In the genomic region with DNA sequence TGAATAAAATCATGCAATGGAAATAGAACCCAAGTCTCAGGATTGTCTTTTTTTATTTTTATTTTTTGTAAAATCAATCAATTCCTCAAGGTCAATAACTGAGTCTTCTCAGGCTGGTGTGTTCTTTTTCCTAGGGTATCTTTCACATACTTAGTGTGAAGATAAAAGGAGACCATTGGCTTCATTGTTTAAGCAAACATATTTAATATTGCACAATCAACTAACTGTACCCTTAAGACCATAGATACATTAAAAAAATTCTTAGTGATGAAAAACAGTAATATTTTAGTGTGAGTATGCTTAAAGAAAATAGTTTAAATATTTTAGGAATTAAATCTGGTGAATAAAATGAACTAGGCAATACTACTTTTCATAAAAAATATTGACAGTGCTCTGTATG, we compare ENCODE assay signal across 30 cellular contexts.
"Had no signal": no experiment of that assay in that cellular context is flagged by ENCODE, and none has a peak within 500 bp of the region (broad histone marks: within the 10 kb centered on the region; RNA-seq: fewer than 3 reads in every experiment).

No MANE protein-coding gene starts in this region.

- H3K27me3 ChIP-seq: neural progenitor cell, ovary, spleen, suprapubic skin, testis, tibial artery, transverse colon, upper lobe of left lung, vagina had no signal

- H3K4me3 ChIP-seq: neural progenitor cell, ovary, psoas muscle, skin epidermis, smooth muscle cell, spleen, suprapubic skin, testis, tibial artery, transverse colon, upper lobe of left lung, vagina had no signal

- H3K27ac ChIP-seq: neural progenitor cell, ovary, parathyroid adenoma, psoas muscle, skin epidermis, spleen, suprapubic skin, testis, tibial artery, transverse colon, upper lobe of left lung, vagina had no signal

- DNase-seq: naive thymus-derived CD4-positive, alpha-beta T cell; natural killer cell; occipital lobe; ovary; posterior cingulate gyrus; psoas muscle; right cardiac atrium; spleen; stimulated activated CD4-positive, alpha-beta T cell treated with anti-CD3 and anti-CD28 coated beads, Interleukin-12 subunit alpha, Interleukin-12 subunit beta, amount 100 ng/mL, for 4 hours; stimulated activated CD4-positive, alpha-beta T cell treated with anti-CD3 and anti-CD28 coated beads, Interleukin-1b, Interleukin-23, amount 100 ng/mL, for 48 hours; stimulated activated CD4-positive, alpha-beta T cell treated with anti-CD3 and anti-CD28 coated beads, Interleukin-4, amount 100 ng/mL, for 1 hour; stimulated activated CD4-positive, alpha-beta T cell treated with anti-CD3 and anti-CD28 coated beads, Interleukin-4, amount 100 ng/mL, for 4 hours; stimulated activated CD8-positive, alpha-beta memory T cell treated with anti-CD3 and anti-CD28 coated beads, Interleukin-4, amount 100 ng/mL, for 48 hours; stimulated activated naive CD4-positive, alpha-beta T cell; stimulated activated naive CD8-positive, alpha-beta T cell treated with anti-CD3 and anti-CD28 coated beads, Interleukin-15, amount 100 ng/mL, for 72 hours; stimulated activated naive CD8-positive, alpha-beta T cell treated with anti-CD3 and anti-CD28 coated beads, Interleukin-15, Interleukin-2, amounts not matched to agents 100 U/mL and 50 U/mL, for 24 hours; substantia nigra; testis; tibial artery; transverse colon; upper lobe of left lung had no signal

- H3K9ac ChIP-seq: neural progenitor cell, parathyroid adenoma had no signal

- FAIRE-seq: urothelium cell line had no signal

- H3K4me1 ChIP-seq: neural progenitor cell, parathyroid adenoma, psoas muscle, spleen, suprapubic skin, testis, tibial artery, transverse colon, upper lobe of left lung, vagina had no signal

- H3K79me2 ChIP-seq: parathyroid adenoma had no signal

- H3K9me3 ChIP-seq: ovary, psoas muscle, spleen, suprapubic skin, testis, tibial artery, transverse colon, upper lobe of left lung, vagina had no signal

- H3K4me2 ChIP-seq: neural progenitor cell, smooth muscle cell had no signal

- H3K36me3 ChIP-seq: neural progenitor cell, ovary, spleen, suprapubic skin, tibial artery, transverse colon, upper lobe of left lung, vagina had no signal

- H2AFZ ChIP-seq: neural progenitor cell, parathyroid adenoma had no signal

- ATAC-seq: naive thymus-derived CD4-positive, alpha-beta T cell; natural killer cell; psoas muscle; right cardiac atrium; sciatic nerve; stimulated activated memory B cell treated with anti-CD40 and anti-IgM and Interleukin-4, amounts not matched to agents 10 μg/mL and 1 μg/mL and 100 μg/mL, for 72 hours; stimulated activated naive CD8-positive, alpha-beta T cell treated with anti-CD3 and anti-CD28 coated beads, Interleukin-15, amount 100 ng/mL, for 72 hours; stimulated activated naive CD8-positive, alpha-beta T cell treated with anti-CD3 and anti-CD28 coated beads, Interleukin-15, Interleukin-2, amounts not matched to agents 100 U/mL and 50 U/mL, for 24 hours had no signal
